ENCODE assay signal across 8 cellular contexts in genomic region chr22:40203568-40203967, GRCh38. TPM values are rescaled to one million over a fixed set of nuclear protein-coding genes. Genes with fewer than 3 reads are reported as not detected.
A peak's percentile ranks its signal among the peaks of the same experiment; 100 is the strongest.
DNase-seq lines count a peak whose midpoint lies in the region; ATAC-seq lines count a peak whose summit lies in the region.

No MANE protein-coding gene starts in this region.

- in situ Hi-C loops in KBM-7 (cut with MboI; ENCODE audit: low pct_unique_long_range_greater_than_20kb, low sequenced_read_pairs) = no loop called here

- H3K4me1 ChIP-seq in aorta (ENCODE audit: control insufficient read depth in 1 of 2, insufficient read depth in 2 of 2, low read length in 2 of 2) = peaks cover 4 to 5% of the 10 kb centered on the region in 2 donors

- no peaks in the 10 kb centered on the region for H3K9me3 Mint-ChIP-seq in effector memory CD8-positive, alpha-beta T cell

- H3K4me3 ChIP-seq in aorta (ENCODE audit: low read length in 2 of 2) = no peak overlapping the region

- peaks cover 28 to 64% of the 10 kb centered on the region in 2 donors for H3K4me1 Mint-ChIP-seq in effector memory CD8-positive, alpha-beta T cell (ENCODE audit: low read depth in 2 of 2)

- H3K27ac ChIP-seq in aorta (ENCODE audit: low read depth in 1 of 2, low read length in 2 of 2) = peak overlapping the region; percentile 74 to 83

- peak overlapping the region; percentile 12 to 61 for H3K4me3 Mint-ChIP-seq in effector memory CD8-positive, alpha-beta T cell

- WGBS in aorta, 2 donors = 8 to 12% methylated on average over 5 of the region's 5 CpGs

- H3K27ac Mint-ChIP-seq in effector memory CD8-positive, alpha-beta T cell = peak overlapping the region; percentile 60 to 78

- H3K27me3 Mint-ChIP-seq in effector memory CD8-positive, alpha-beta T cell = no peaks in the 10 kb centered on the region

- no peaks in the 10 kb centered on the region for H3K9me3 ChIP-seq in aorta (ENCODE audit: control insufficient read depth, low read length)

- no peaks in the 10 kb centered on the region for H3K27me3 ChIP-seq in aorta (ENCODE audit: control insufficient read depth in 1 of 2, insufficient read depth in 2 of 2, low read length in 1 of 2)

- no peaks in the 10 kb centered on the region for H3K36me3 ChIP-seq in aorta (ENCODE audit: control insufficient read depth in 1 of 2, insufficient read depth in 2 of 2, low read length in 1 of 2)

- intact Hi-C loops in aorta (cut with DNase I) = no loop called here

- peak; percentile 87 for ATAC-seq in effector memory CD8-positive, alpha-beta T cell (replicated peaks)
- ATAC-seq in aorta (ENCODE audit: low FRiP score) = peak; percentile 46

- DNase-seq in stimulated activated CD4-positive, alpha-beta T cell treated with anti-CD3 and anti-CD28 coated beads, Interleukin-1b, Interleukin-23, amount 100 ng/mL, for 48 hours = peak; percentile 16
- no peak for DNase-seq in stimulated activated CD4-positive, alpha-beta T cell treated with anti-CD3 and anti-CD28 coated beads, Interleukin-12 subunit alpha, Interleukin-12 subunit beta, amount 100 ng/mL, for 4 hours
- peak; percentile 28 for DNase-seq in NCI-H2196 (lab: John Stamatoyannopoulos, UW; ENCODE audit: unreplicated experiment)
- DNase-seq in effector memory CD8-positive, alpha-beta T cell = peak; percentile 11 to 20 (median 16)
- DNase-seq in aorta = no peak
- DNase-seq in SIG-M5 treated with dmso at 0.1 percent for 504 hours (lab: John Stamatoyannopoulos, UW; ENCODE audit: unreplicated experiment) = no peak
- DNase-seq in Ammon's horn (ENCODE audit: low spot score) = no peak
- no peak for DNase-seq in KBM-7

- peaks cover 5% of the 10 kb centered on the region for H3K36me3 Mint-ChIP-seq in effector memory CD8-positive, alpha-beta T cell (ENCODE audit: insufficient read depth)

RNA-seq across cellular contexts. Expression of gene TNRC6B, which starts 25.8 kb away (rescaled TPM):
- total RNA-seq in aorta = 10 to 100 TPM; 81.8 to 85.0 TPM
- polyA plus RNA-seq in aorta = 10 to 100 TPM in 1 of 2 donors, 1 to 10 TPM in 1; 2.0 to 10.1 TPM

Comparison
In these comparisons a context has a peak if more than half of its experiments do, and no peak if none do; other contexts are left out.
1. DNase-seq: peak in stimulated activated CD4-positive, alpha-beta T cell treated with anti-CD3 and anti-CD28 coated beads, Interleukin-1b, Interleukin-23, amount 100 ng/mL, for 48 hours (single experiment), NCI-H2196 (single experiment) and effector memory CD8-positive, alpha-beta T cell (3 of 3); none in stimulated activated CD4-positive, alpha-beta T cell treated with anti-CD3 and anti-CD28 coated beads, Interleukin-12 subunit alpha, Interleukin-12 subunit beta, amount 100 ng/mL, for 4 hours (single experiment), aorta (0 of 2), SIG-M5 treated with dmso at 0.1 percent for 504 hours (single experiment), Ammon's horn (single experiment) and KBM-7 (single experiment).